Comparison of ENCODE assay signal across 12 cellular contexts in the genomic region with DNA sequence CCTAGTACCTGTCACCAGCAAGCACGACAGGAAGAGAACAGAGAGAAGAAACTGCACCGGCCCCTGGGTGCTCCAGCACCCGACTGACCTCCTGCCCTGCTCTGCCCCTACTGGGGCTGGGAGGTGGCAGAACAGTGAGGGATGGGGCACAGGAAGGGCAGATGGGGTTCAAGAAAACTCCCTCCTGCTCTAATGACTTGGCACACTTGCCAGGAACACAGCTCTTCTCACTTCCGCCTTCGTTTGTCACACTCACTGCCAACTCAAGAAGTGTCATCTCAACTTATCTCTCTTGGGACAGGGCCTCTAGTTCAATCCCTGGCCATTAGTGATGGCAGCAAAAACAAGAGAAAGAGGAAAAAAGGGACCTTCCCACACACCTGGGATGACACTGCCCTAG. TPM values are rescaled to one million over a fixed set of nuclear protein-coding genes. Genes with fewer than 3 reads are reported as not detected.
A peak's percentile ranks its signal among the peaks of the same experiment; 100 is the strongest.
DNase-seq lines count a peak whose midpoint lies in the region; ATAC-seq and TF ChIP-seq lines count a peak whose summit lies in the region.
"Had no signal": no experiment of that assay in that cellular context is flagged by ENCODE, and none has a peak within 500 bp of the region (broad histone marks: within the 10 kb centered on the region; RNA-seq: fewer than 3 reads in every experiment).

No MANE protein-coding gene starts in this region.

- no peaks in the 10 kb centered on the region for H3K27me3 ChIP-seq in osteoblast (ENCODE audit: insufficient read depth, low read length)
- H3K27me3 ChIP-seq: heart left ventricle, left lung, ovary had no signal

- H3K4me3 ChIP-seq in GM12865 (ENCODE audit: low read depth, low read length) (no peak overlapping the region), osteoblast (ENCODE audit: insufficient read depth, low read length) (no peak overlapping the region)
- H3K4me3 ChIP-seq: heart left ventricle, left lung, ovary had no signal

- H3K4me1 ChIP-seq in osteoblast (ENCODE audit: insufficient read depth, low read length): no peaks in the 10 kb centered on the region

- no peaks in the 10 kb centered on the region for H3K9me3 ChIP-seq in osteoblast (ENCODE audit: low read depth, low read length)
- H3K9me3 ChIP-seq: heart left ventricle, left lung, ovary had no signal

- peaks cover 95% of the 10 kb centered on the region for H3K36me3 Mint-ChIP-seq in activated T-helper 2 cell treated with anti-CD3 and anti-CD28 coated beads, Interferon-gamma antibody, Interleukin-2, Interleukin-4, amounts not matched to agents 10 μg/mL and 5 μg/mL and 100 μg/mL, durations not matched to agents 14 hours and 24 hours and 36 hours (ENCODE audit: low read depth)

- intact Hi-C loops in activated T-helper 2 cell treated with anti-CD3 and anti-CD28 coated beads, Interferon-gamma antibody, Interleukin-2, Interleukin-4, amounts not matched to agents 10 μg/mL and 5 μg/mL and 100 μg/mL, durations not matched to agents 14 hours and 24 hours and 36 hours (cut with micrococcal nuclease): loop anchor here (10.0 kb wide), 1 partner anchor 142 kb away; no protein-coding TSS in a partner anchor

- H3K79me2 ChIP-seq in osteoblast (ENCODE audit: insufficient read depth, low read length): no peaks in the 10 kb centered on the region

- H4K20me1 ChIP-seq in osteoblast (ENCODE audit: insufficient read depth, low read length): no peaks in the 10 kb centered on the region

- H3K27ac Mint-ChIP-seq in activated T-helper 2 cell treated with anti-CD3 and anti-CD28 coated beads, Interferon-gamma antibody, Interleukin-2, Interleukin-4, amounts not matched to agents 10 μg/mL and 5 μg/mL and 100 μg/mL, durations not matched to agents 14 hours and 24 hours and 36 hours: peak overlapping the region; percentile 75

- H3K9me3 Mint-ChIP-seq in activated T-helper 2 cell treated with anti-CD3 and anti-CD28 coated beads, Interferon-gamma antibody, Interleukin-2, Interleukin-4, amounts not matched to agents 10 μg/mL and 5 μg/mL and 100 μg/mL, durations not matched to agents 14 hours and 24 hours and 36 hours: no peaks in the 10 kb centered on the region

- H3K36me3 ChIP-seq in osteoblast (ENCODE audit: insufficient read depth, low read length): peaks cover 33% of the 10 kb centered on the region
- H3K36me3 ChIP-seq: ovary had no signal

- no peak overlapping the region for H3K27ac ChIP-seq in osteoblast (ENCODE audit: low read depth, low read length)
- H3K27ac ChIP-seq: ovary had no signal

- peak overlapping the region; percentile 22 for H3K4me3 Mint-ChIP-seq in activated T-helper 2 cell treated with anti-CD3 and anti-CD28 coated beads, Interferon-gamma antibody, Interleukin-2, Interleukin-4, amounts not matched to agents 10 μg/mL and 5 μg/mL and 100 μg/mL, durations not matched to agents 14 hours and 24 hours and 36 hours (ENCODE audit: low read depth)

- TF ChIP-seq CTCF in GM12865 (IDR thresholded peaks at IDR 0.05; ENCODE audit: insufficient read depth, low read depth, low read length, missing control alignments): no peak
- no peak for TF ChIP-seq CTCF in osteoblast (IDR thresholded peaks at IDR 0.05; ENCODE audit: extremely low read depth, low read depth, low read length)

- DNase-seq in GM12865 (ENCODE audit: low read depth): peak; percentile 74
- no peak for DNase-seq in activated T-helper 2 cell treated with anti-CD3 and anti-CD28 coated beads, Interferon-gamma antibody, Interleukin-2, Interleukin-4, amounts not matched to agents 10 μg/mL and 5 μg/mL and 100 μg/mL, durations not matched to agents 14 hours and 24 hours and 36 hours (ENCODE audit: low spot score)
- peak; percentile 29 for DNase-seq in osteoblast (ENCODE audit: insufficient read length, low spot score, missing footprints)
- DNase-seq in KG1 (lab: John Stamatoyannopoulos, UW): no peak
- DNase-seq in NCI-H2029 treated with DMSO at 0.1 percent for 48 hours (lab: John Stamatoyannopoulos, UW): no peak
- DNase-seq: activated CD4-positive, CD25-positive, alpha-beta regulatory T cell treated with anti-CD3 and anti-CD28 coated beads, Interleukin-2, amount 50 U/mL, for 72 hours; DMS 273 treated with DMSO at 0.1 percent for 48 hours had no signal

- no peaks in the 10 kb centered on the region for H3K27me3 Mint-ChIP-seq in activated T-helper 2 cell treated with anti-CD3 and anti-CD28 coated beads, Interferon-gamma antibody, Interleukin-2, Interleukin-4, amounts not matched to agents 10 μg/mL and 5 μg/mL and 100 μg/mL, durations not matched to agents 14 hours and 24 hours and 36 hours (ENCODE audit: low read depth)

- ATAC-seq in HG03196 (IDR thresholded peaks at IDR 0.05; ENCODE audit: unreplicated experiment): peak; percentile 33
- no peak for ATAC-seq in GM18519 (IDR thresholded peaks at IDR 0.05; ENCODE audit: low FRiP score, unreplicated experiment)

- peaks cover 82% of the 10 kb centered on the region for H3K4me1 Mint-ChIP-seq in activated T-helper 2 cell treated with anti-CD3 and anti-CD28 coated beads, Interferon-gamma antibody, Interleukin-2, Interleukin-4, amounts not matched to agents 10 μg/mL and 5 μg/mL and 100 μg/mL, durations not matched to agents 14 hours and 24 hours and 36 hours (ENCODE audit: low read depth)

- no peak overlapping the region for H3K4me2 ChIP-seq in osteoblast (ENCODE audit: insufficient read depth, low read length)

- H2AFZ ChIP-seq in osteoblast (ENCODE audit: low read length): no peak overlapping the region

RNA-seq across cellular contexts. Expression of a gene that starts 42.7 kb away (rescaled TPM):
- 83.2 and 85.6 TPM in 2 replicates for total RNA-seq in activated T-helper 2 cell treated with anti-CD3 and anti-CD28 coated beads, Interferon-gamma antibody, Interleukin-2, Interleukin-4, amounts not matched to agents 10 μg/mL and 5 μg/mL and 100 μg/mL, durations not matched to agents 14 hours and 24 hours and 36 hours
- total RNA-seq in osteoblast: 6.5 and 8.5 TPM in 2 replicates

Comparison
In these comparisons a context has a peak if more than half of its experiments do, and no peak if none do; other contexts are left out.
1. DNase-seq: peak in GM12865 (single experiment) and osteoblast (single experiment); none in activated T-helper 2 cell treated with anti-CD3 and anti-CD28 coated beads, Interferon-gamma antibody, Interleukin-2, Interleukin-4, amounts not matched to agents 10 μg/mL and 5 μg/mL and 100 μg/mL, durations not matched to agents 14 hours and 24 hours and 36 hours (single experiment), KG1 (single experiment) and NCI-H2029 treated with DMSO at 0.1 percent for 48 hours (single experiment).